In the genomic region with DNA sequence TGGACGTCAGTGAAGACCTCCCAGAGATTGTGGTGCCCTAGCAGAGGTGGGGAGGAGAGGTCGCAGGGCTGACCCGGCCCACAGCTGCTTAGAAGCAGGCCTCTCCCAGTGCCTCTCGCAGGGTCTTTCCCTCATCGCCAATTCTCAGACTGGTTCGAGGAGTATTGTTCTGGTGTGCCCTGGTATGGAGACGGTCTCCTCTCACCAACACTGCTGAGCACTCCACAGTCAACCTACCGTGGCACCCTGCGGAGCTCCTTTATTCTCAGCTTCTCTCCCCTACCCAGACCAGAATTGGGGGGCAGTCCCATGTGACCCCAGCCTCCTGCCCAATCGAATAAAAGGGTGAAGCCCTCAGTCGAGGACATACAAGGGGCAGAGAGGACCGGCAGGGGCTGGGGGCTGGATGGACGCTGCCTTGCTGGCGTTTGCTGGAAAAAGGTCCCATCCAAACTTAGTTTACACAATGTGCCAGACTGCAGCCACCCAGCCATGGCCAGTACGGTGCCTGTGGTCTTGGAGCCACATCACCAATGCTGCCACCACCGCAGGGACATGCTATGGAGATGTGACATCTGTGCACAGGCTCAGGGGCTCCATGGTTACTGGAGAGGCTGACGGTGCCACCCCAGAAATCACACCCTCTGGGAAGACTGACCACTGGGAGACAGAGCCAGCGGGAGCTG, we compare ENCODE assay signal across 19 cellular contexts.
A peak's percentile ranks its signal among the peaks of the same experiment; 100 is the strongest.
DNase-seq lines count a peak whose midpoint lies in the region; ATAC-seq, FAIRE-seq and TF ChIP-seq lines count a peak whose summit lies in the region.
"Had no signal": no experiment of that assay in that cellular context is flagged by ENCODE, and none has a peak within 500 bp of the region (broad histone marks: within the 10 kb centered on the region; RNA-seq: fewer than 3 reads in every experiment).

No MANE protein-coding gene starts in this region.

- no peak overlapping the region for H3K18ac ChIP-seq in H1 (ENCODE audit: extremely low read depth, low read length)

- BruUV-seq in Caco-2 (replicated peaks; lab: Mats Ljungman, UMichigan) = no TSS peak

- H3K79me2 ChIP-seq in H1 (ENCODE audit: control insufficient read depth in 1 of 2, insufficient read depth in 2 of 2, low read length in 2 of 2) = no peaks in the 10 kb centered on the region

- no peak overlapping the region for H2BK5ac ChIP-seq in H1 (ENCODE audit: low read depth, low read length)

- H4K91ac ChIP-seq in H1 (replicated peaks; ENCODE audit: insufficient read length, low read length) = no peak overlapping the region

- TF ChIP-seq EP300 in H1 (IDR thresholded peaks at IDR 0.05; ENCODE audit: borderline replicate concordance in 1 of 2, low read depth in 2 of 2, low read length in 2 of 2) = no peak

- no peak overlapping the region for H2BK20ac ChIP-seq in H1 (ENCODE audit: low read length)

- H3K4me3 Mint-ChIP-seq in activated CD4-positive, alpha-beta T cell treated with anti-CD3 and anti-CD28 coated beads, Interleukin-2, amount 10 ng/mL, durations not matched to agents 7 days and 5 days = no peak overlapping the region
- H3K4me3 Mint-ChIP-seq in CD4-positive, alpha-beta memory T cell = no peak overlapping the region
- H3K4me3 Mint-ChIP-seq in Caco-2 (ENCODE audit: unreplicated experiment) = no peak overlapping the region
- H3K4me3 Mint-ChIP-seq: H9, IgD-negative memory B cell, neural crest cell had no signal

- no peak overlapping the region for H3K56ac ChIP-seq in H1 (replicated peaks; ENCODE audit: insufficient read length, low read depth, low read length)

- intact Hi-C loops in CD4-positive, alpha-beta memory T cell (cut with micrococcal nuclease) = loop anchor here (5.0 kb wide), 1 partner anchor 202 kb away; no protein-coding TSS in a partner anchor
- intact Hi-C loops in Caco-2 (cut with micrococcal nuclease; ENCODE audit: unreplicated experiment) = no loop called here

- no peak overlapping the region for H2BK15ac ChIP-seq in H1 (ENCODE audit: low read length)

- H3K79me1 ChIP-seq in H1 (ENCODE audit: low read depth, low read length) = no peaks in the 10 kb centered on the region

- CTCF ChIA-PET in activated CD4-positive, alpha-beta T cell treated with anti-CD3 and anti-CD28 coated beads, Interleukin-2, amount 10 ng/mL, durations not matched to agents 7 days and 5 days (lab: Charles Lee) = interaction anchor here (1.4 to 2.8 kb wide), 3 partner anchors 21 to 199 kb away, joined by 5 to 11 read pairs (median 6); no protein-coding TSS in a partner anchor
- CTCF ChIA-PET in CD4-positive, alpha-beta memory T cell (lab: Charles Lee; ENCODE audit: partially characterized antibody) = interaction anchor here (1.3 to 1.8 kb wide), 3 partner anchors 16 to 58 kb away, joined by 4 to 5 read pairs (median 4); no protein-coding TSS in a partner anchor
- CTCF ChIA-PET in H1 (lab: Charles Lee; ENCODE audit: partially characterized antibody) = interaction anchor here (0.7 to 14.1 kb wide), 6 partner anchors 9 to 197 kb away, joined by 3 to 184 read pairs (median 3); no protein-coding TSS in a partner anchor
- CTCF ChIA-PET in Caco-2 (lab: Charles Lee) = no interaction called here

- no peak overlapping the region for H3K27ac ChIP-seq in CD4-positive, alpha-beta memory T cell (ENCODE audit: low read depth, low read length)
- H3K27ac ChIP-seq in H1 (ENCODE audit: low read depth, low read length) = no peak overlapping the region

- H3K27me3 ChIP-seq in CD4-positive, alpha-beta memory T cell (ENCODE audit: insufficient read depth, low read length) = no peaks in the 10 kb centered on the region
- H3K27me3 ChIP-seq in H1 (replicated peaks in 1 of 4; ENCODE audit: control insufficient read depth in 3 of 4, extremely low read depth in 1 of 4, insufficient read depth in 3 of 4, low read length in 3 of 4) (peaks cover 0 to 10% (median 10%) of the 10 kb centered on the region in 4 experiments; a peak in 6 of 7 replicates), Caco-2 (replicated peaks; ENCODE audit: control insufficient read depth, insufficient read depth, low read length) (no peaks in the 10 kb centered on the region)

- POLR2A ChIA-PET in activated CD4-positive, alpha-beta T cell treated with anti-CD3 and anti-CD28 coated beads, Interleukin-2, amount 10 ng/mL, durations not matched to agents 7 days and 5 days (lab: Charles Lee) = interaction anchor here (0.6 kb wide), 1 partner anchor 97 kb away, joined by 13 read pairs; no protein-coding TSS in a partner anchor
- POLR2A ChIA-PET in CD4-positive, alpha-beta memory T cell (lab: Charles Lee; ENCODE audit: partially characterized antibody) = interaction anchor here (0.9 kb wide), 1 partner anchor 109 kb away, joined by 3 read pairs; the partner anchor contains the start of gene ITPKB
- POLR2A ChIA-PET in H1 (lab: Charles Lee; ENCODE audit: partially characterized antibody) = no interaction called here
- POLR2A ChIA-PET in Caco-2 (lab: Charles Lee) = no interaction called here

- no peak overlapping the region for H2AK5ac ChIP-seq in H1 (ENCODE audit: low read depth, low read length)

- FAIRE-seq in H1 (lab: Jason Lieb, UNC) = no peak
- FAIRE-seq: GM19239, keratinocyte had no signal

- H3K4me2 ChIP-seq in H1 (ENCODE audit: insufficient read depth in 1 of 2, low read depth in 2 of 2, low read length in 2 of 2) = no peak overlapping the region
- H3K4me2 ChIP-seq: SK-N-SH had no signal

- no peak for TF ChIP-seq RAD21 in H1 (IDR thresholded peaks at IDR 0.05 in 1 of 2, conservative IDR thresholded peaks at IDR 0.05 in 1 of 2; ENCODE audit: low read depth in 2 of 2, low read length in 2 of 2)

- WGBS in H1 (ENCODE audit: extremely low coverage in 1 of 2, insufficient coverage in 1 of 2, insufficient read length in 1 of 2, insufficient replicate concordance in 2 of 2, low coverage in 1 of 2, low lambda C conversion rate in 2 of 2, missing lambda C conversion rate in 1 of 2), 2 experiments = 87% methylated on average over 18 of the region's 18 CpGs; no CpG with 5 or more reads in 1 of the 2 experiments

- TF ChIP-seq POLR2A in H1 (IDR thresholded peaks at IDR 0.05; ENCODE audit: control extremely low read depth in 1 of 2, low read depth in 2 of 2, low read length in 2 of 2) = no peak

- no peak overlapping the region for H3K9ac ChIP-seq in H1 (replicated peaks in 1 of 4; ENCODE audit: extremely low read depth in 1 of 4, low read depth in 3 of 4, low read length in 3 of 4)
- H3K9ac ChIP-seq: SK-N-SH had no signal

- H3K4ac ChIP-seq in H1 (replicated peaks; ENCODE audit: insufficient read length, low read depth, low read length) = no peak overlapping the region

- H3K9me3 Mint-ChIP-seq in activated CD4-positive, alpha-beta T cell treated with anti-CD3 and anti-CD28 coated beads, Interleukin-2, amount 10 ng/mL, durations not matched to agents 7 days and 5 days = no peaks in the 10 kb centered on the region
- H3K9me3 Mint-ChIP-seq in CD4-positive, alpha-beta memory T cell = peaks cover 0 to 3% (median 0%) of the 10 kb centered on the region in 8 donors
- no peaks in the 10 kb centered on the region for H3K9me3 Mint-ChIP-seq in Caco-2 (ENCODE audit: unreplicated experiment)
- H3K9me3 Mint-ChIP-seq: neural crest cell had no signal

- H3K27me3 Mint-ChIP-seq in activated CD4-positive, alpha-beta T cell treated with anti-CD3 and anti-CD28 coated beads, Interleukin-2, amount 10 ng/mL, durations not matched to agents 7 days and 5 days = no peaks in the 10 kb centered on the region
- peaks cover 0 to 2% of the 10 kb centered on the region in 2 donors for H3K27me3 Mint-ChIP-seq in CD4-positive, alpha-beta memory T cell
- no peaks in the 10 kb centered on the region for H3K27me3 Mint-ChIP-seq in Caco-2 (ENCODE audit: insufficient read depth, unreplicated experiment)
- H3K27me3 Mint-ChIP-seq: IgD-negative memory B cell had no signal

- peaks cover 29% of the 10 kb centered on the region for H3K4me1 ChIP-seq in CD4-positive, alpha-beta memory T cell (ENCODE audit: insufficient read depth, low read length)
- H3K4me1 ChIP-seq in H1 (replicated peaks in 1 of 4; ENCODE audit: control insufficient read depth in 3 of 4, insufficient read depth in 4 of 4, low read length in 3 of 4) = no peaks in the 10 kb centered on the region; a peak in 1 of 7 replicates
- H3K4me1 ChIP-seq in Caco-2 = no peaks in the 10 kb centered on the region

- H3K4me1 Mint-ChIP-seq in activated CD4-positive, alpha-beta T cell treated with anti-CD3 and anti-CD28 coated beads, Interleukin-2, amount 10 ng/mL, durations not matched to agents 7 days and 5 days = peaks cover 40% of the 10 kb centered on the region
- peaks cover 23 to 57% (median 38%) of the 10 kb centered on the region in 4 donors for H3K4me1 Mint-ChIP-seq in CD4-positive, alpha-beta memory T cell
- peaks cover 12% of the 10 kb centered on the region for H3K4me1 Mint-ChIP-seq in Caco-2 (ENCODE audit: low read depth, unreplicated experiment)

- no peak overlapping the region for H3K23ac ChIP-seq in H1 (ENCODE audit: insufficient read length)

- no peaks in the 10 kb centered on the region for H3K9me3 ChIP-seq in CD4-positive, alpha-beta memory T cell (ENCODE audit: control insufficient read depth in 1 of 2, low read length in 2 of 2)
- H3K9me3 ChIP-seq in H1 (ENCODE audit: insufficient read depth in 2 of 2, low read depth in 1 of 2, low read length in 1 of 2) = 0 out of 4 replicates have a peak, but pooled peaks cover 0 to 4% of the 10 kb centered on the region in 2 experiments
- H3K9me3 ChIP-seq in Caco-2 = no peaks in the 10 kb centered on the region
- H3K9me3 ChIP-seq: SK-N-SH had no signal

- H3K36me3 ChIP-seq in CD4-positive, alpha-beta memory T cell (ENCODE audit: insufficient read depth, low read length) = peaks cover 27% of the 10 kb centered on the region
- no peaks in the 10 kb centered on the region for H3K36me3 ChIP-seq in H1 (ENCODE audit: control insufficient read depth in 2 of 4, insufficient read depth in 4 of 4, low read length in 3 of 4)
- H3K36me3 ChIP-seq in Caco-2 (ENCODE audit: control insufficient read depth, insufficient read depth, low read length) = no peaks in the 10 kb centered on the region

- TF ChIP-seq CTCF in H1 (IDR thresholded peaks at IDR 0.05; ENCODE audit: control extremely low read depth in 1 of 3, insufficient read depth in 1 of 3, low read depth in 1 of 3, low read length in 3 of 3) (no peak), GM20000 (IDR thresholded peaks at IDR 0.05; ENCODE audit: extremely low read depth, missing control alignments) (no peak), Caco-2 (IDR thresholded peaks at IDR 0.05; ENCODE audit: insufficient read depth in 1 of 2, low read depth in 1 of 2, low read length in 1 of 2, severe bottlenecking in 1 of 2, unreplicated experiment in 1 of 2) (no peak)

- no peak overlapping the region for H2BK120ac ChIP-seq in H1 (replicated peaks; ENCODE audit: low read depth, low read length)

- H4K20me1 ChIP-seq in H1 (replicated peaks in 1 of 2; ENCODE audit: control insufficient read depth in 1 of 2, insufficient read depth in 2 of 2, low read length in 2 of 2) = no peaks in the 10 kb centered on the region

- no peak overlapping the region for H3K14ac ChIP-seq in H1 (ENCODE audit: insufficient read length)

- peaks cover 31% of the 10 kb centered on the region for H3K36me3 Mint-ChIP-seq in activated CD4-positive, alpha-beta T cell treated with anti-CD3 and anti-CD28 coated beads, Interleukin-2, amount 10 ng/mL, durations not matched to agents 7 days and 5 days (ENCODE audit: low read depth)
- H3K36me3 Mint-ChIP-seq in CD4-positive, alpha-beta memory T cell = peaks cover 18 to 46% of the 10 kb centered on the region in 2 donors
- no peaks in the 10 kb centered on the region for H3K36me3 Mint-ChIP-seq in Caco-2 (ENCODE audit: insufficient read depth, unreplicated experiment)

- no peak overlapping the region for H3K4me3 ChIP-seq in CD4-positive, alpha-beta memory T cell (ENCODE audit: low read length in 2 of 2)
- H3K4me3 ChIP-seq in H1 (ENCODE audit: extremely low read depth in 1 of 4, insufficient read depth in 2 of 4, low read depth in 3 of 4, low read length in 4 of 4) = no peak overlapping the region
- no peak overlapping the region for H3K4me3 ChIP-seq in Caco-2 (ENCODE audit: low read depth, low read length)

- no peak for ATAC-seq in stimulated activated naive CD8-positive, alpha-beta T cell treated with anti-CD3 and anti-CD28 coated beads, Interleukin-15, Interleukin-2, amounts not matched to agents 100 U/mL and 50 U/mL, for 24 hours

- peak overlapping the region; percentile 15 for H4K8ac ChIP-seq in H1 (ENCODE audit: extremely low read depth, insufficient read depth, low read length)

- H2BK12ac ChIP-seq in H1 (ENCODE audit: low read depth, low read length) = no peak overlapping the region

- no peaks in the 10 kb centered on the region for H3K23me2 ChIP-seq in H1 (ENCODE audit: low read depth, low read length)

- DNase-seq in activated CD4-positive, alpha-beta T cell treated with anti-CD3 and anti-CD28 coated beads, Interleukin-2, amount 10 ng/mL, durations not matched to agents 7 days and 5 days = no peak
- no peak for DNase-seq in activated CD4-positive, alpha-beta T cell treated with anti-CD3 and anti-CD28 coated beads for 48 hours
- peak in 1 of 5 donors; percentile 26 for DNase-seq in CD4-positive, alpha-beta memory T cell
- DNase-seq in H1 (ENCODE audit: low read depth in 1 of 2, low spot score in 2 of 2) = no peak
- DNase-seq in stimulated activated CD8-positive, alpha-beta memory T cell treated with anti-CD3 and anti-CD28 coated beads, Interleukin-4, amount 100 ng/mL, for 48 hours = peak; percentile 20
- DNase-seq in GM20000 (ENCODE audit: low spot score) = no peak
- DNase-seq in Caco-2 = no peak
- DNase-seq in stimulated activated naive CD8-positive, alpha-beta T cell treated with anti-CD3 and anti-CD28 coated beads, Interleukin-15, Interleukin-2, amounts not matched to agents 100 U/mL and 50 U/mL, for 24 hours = no peak
- DNase-seq: H9, hippocampal formation, MM.1S, NCI-H187, NCI-H226, SK-N-SH, T1000 had no signal

- no peak overlapping the region for H2AFZ ChIP-seq in H1 (ENCODE audit: low read length)

- H3K27ac Mint-ChIP-seq in activated CD4-positive, alpha-beta T cell treated with anti-CD3 and anti-CD28 coated beads, Interleukin-2, amount 10 ng/mL, durations not matched to agents 7 days and 5 days = peak overlapping the region; percentile 33
- peak overlapping the region in 4 of 7 donors; percentile 22 to 89 (median 69) for H3K27ac Mint-ChIP-seq in CD4-positive, alpha-beta memory T cell
- no peak overlapping the region for H3K27ac Mint-ChIP-seq in Caco-2 (ENCODE audit: unreplicated experiment)
- H3K27ac Mint-ChIP-seq: H9 had no signal

- H4K5ac ChIP-seq in H1 (ENCODE audit: insufficient read length, low read depth, low read length) = no peak overlapping the region

Comparison
In these comparisons a context has a peak if more than half of its experiments do, and no peak if none do; other contexts are left out.
1. POLR2A ChIA-PET loops: an anchor here in activated CD4-positive, alpha-beta T cell treated with anti-CD3 and anti-CD28 coated beads, Interleukin-2, amount 10 ng/mL, durations not matched to agents 7 days and 5 days (0.6 kb wide) and CD4-positive, alpha-beta memory T cell (0.9 kb wide); none called in H1 and Caco-2.